8 cellular contexts compared by ENCODE assay signal in genomic region chr3:50259432-50260026, GRCh38. TPM values are rescaled to one million over a fixed set of nuclear protein-coding genes. Genes with fewer than 3 reads are reported as not detected.
DNase-seq lines count a peak whose midpoint lies in the region; ATAC-seq, FAIRE-seq and TF ChIP-seq lines count a peak whose summit lies in the region.
"Had no signal": no experiment of that assay in that cellular context is flagged by ENCODE, and none has a peak within 500 bp of the region (broad histone marks: within the 10 kb centered on the region; RNA-seq: fewer than 3 reads in every experiment).

No MANE protein-coding gene starts in this region.

- intact Hi-C loops in MCF 10A (cut with micrococcal nuclease), result loop anchor here (1.0 kb wide), 1 partner anchor 14 kb away; no protein-coding TSS in a partner anchor

- H3K36me3 Mint-ChIP-seq in MCF 10A (ENCODE audit: insufficient read depth, unreplicated experiment), result peaks cover 22% of the 10 kb centered on the region
- peaks cover 5% of the 10 kb centered on the region for H3K36me3 Mint-ChIP-seq in neural crest cell (ENCODE audit: low read depth)

- H3K4me1 Mint-ChIP-seq in MCF 10A (ENCODE audit: insufficient read depth, unreplicated experiment) (peaks cover 4% of the 10 kb centered on the region), neural crest cell (peaks cover 60% of the 10 kb centered on the region)

- BruUV-seq in MCF 10A (replicated peaks; lab: Mats Ljungman, UMichigan), result no TSS peak

- H3K27ac Mint-ChIP-seq in MCF 10A (ENCODE audit: low read depth, unreplicated experiment) (peak overlapping the region; percentile 63), neural crest cell (ENCODE audit: unreplicated experiment) (peak overlapping the region; percentile 81)

- POLR2A ChIA-PET in MCF 10A (lab: Yijun Ruan, JAX), result interaction anchor here (0.5 to 2.6 kb wide), 12 partner anchors 8 to 78 kb away, joined by 3 to 16 read pairs (median 3); partner anchors contain the start of genes GNAI2, IFRD2 and SEMA3B

- ATAC-seq in GM19397 (IDR thresholded peaks at IDR 0.05; ENCODE audit: unreplicated experiment) (peak; percentile 12), HG03097 (IDR thresholded peaks at IDR 0.05; ENCODE audit: low FRiP score, unreplicated experiment) (peak; percentile 11)

- no peak for FAIRE-seq in RCC 7860 (lab: Jason Lieb, UNC)

- H3K27me3 Mint-ChIP-seq in MCF 10A (ENCODE audit: insufficient read depth, unreplicated experiment) (no peaks in the 10 kb centered on the region), neural crest cell (ENCODE audit: low read depth) (no peaks in the 10 kb centered on the region)

- no peak for DNase-seq in MCF 10A (ENCODE audit: unreplicated experiment)
- DNase-seq in neural crest cell (ENCODE audit: low read depth, low spot score), result no peak
- DNase-seq in T-helper 9 cell, result no peak
- DNase-seq in RKO (ENCODE audit: low spot score), result no peak
- DNase-seq in RCC 7860 (ENCODE audit: low spot score), result no peak

- CTCF ChIA-PET in MCF 10A (lab: Yijun Ruan, JAX), result interaction anchor here (0.5 to 7.2 kb wide), 13 partner anchors 11 to 1892 kb away, joined by 3 to 70 read pairs (median 4); partner anchors contain the start of gene SEMA3B

- H3K4me3 Mint-ChIP-seq in MCF 10A (ENCODE audit: unreplicated experiment), result peak overlapping the region; percentile 62
- H3K4me3 Mint-ChIP-seq in neural crest cell, result peak overlapping the region; percentile 77

- H3K9me3 Mint-ChIP-seq in MCF 10A (ENCODE audit: unreplicated experiment) (no peaks in the 10 kb centered on the region), neural crest cell (no peaks in the 10 kb centered on the region)

- TF ChIP-seq CTCF in MCF 10A (IDR thresholded peaks at IDR 0.05; ENCODE audit: unreplicated experiment), result no peak
- no peak for TF ChIP-seq CTCF in neural crest cell (conservative IDR thresholded peaks at IDR 0.05)

RNA-seq across cellular contexts. Expression of gene SEMA3B, which starts 9.4 kb away (rescaled TPM):
- 7.6 and 12.5 TPM in 2 replicates for total RNA-seq in MCF 10A (2022)
- 2.3 and 2.9 TPM in 2 replicates for total RNA-seq in neural crest cell

RNA-seq across cellular contexts. Expression of gene LSMEM2, which starts 19.4 kb away (rescaled TPM):
- total RNA-seq in MCF 10A (2022) (0.20 TPM in 1 of 2 replicates, not detected in the other), neural crest cell (not detected in 2 replicates)
- total RNA-seq: pulmonary artery endothelial cell had no signal

RNA-seq across cellular contexts. Expression of gene GNAI2, which starts 23.5 kb away (rescaled TPM):
- total RNA-seq in MCF 10A (2022) (122 and 123 TPM in 2 replicates), neural crest cell (176 and 190 TPM in 2 replicates)

RNA-seq across cellular contexts. Expression of gene IFRD2, which starts 32.7 kb away (rescaled TPM):
- total RNA-seq in MCF 10A (2022) (135 and 182 TPM in 2 replicates), neural crest cell (69.2 and 77.1 TPM in 2 replicates)

RNA-seq across cellular contexts. Expression of gene HYAL3, which starts 39.7 kb away (rescaled TPM):
- total RNA-seq in MCF 10A (2022) (2.3 and 4.7 TPM in 2 replicates), neural crest cell (2.9 and 4.4 TPM in 2 replicates)
